In genomic region chr3:128607710-128608048, GRCh38 we compare ENCODE assay signal across 1 cellular context.
TF ChIP-seq lines count a peak whose summit lies in the region.

No MANE protein-coding gene starts in this region.

TF ChIP-seq in GM12878, 131 proteins besides CTCF, POLR2A, EP300 and RAD21:
- TF ChIP-seq CHD4 (IDR thresholded peaks at IDR 0.05): no peak
- no peak for TF ChIP-seq PAX5 (IDR thresholded peaks at IDR 0.05; ENCODE audit: borderline replicate concordance, low read depth, low read length)
- no peak for TF ChIP-seq KLF5 (IDR thresholded peaks at IDR 0.05; ENCODE audit: partially characterized antibody)
- no peak for TF ChIP-seq ZNF217 (IDR thresholded peaks at IDR 0.05)
- no peak for TF ChIP-seq JUNB (IDR thresholded peaks at IDR 0.05)
- TF ChIP-seq PML (IDR thresholded peaks at IDR 0.05; ENCODE audit: low read length): no peak
TF ChIP-seq in GM12878: peak in this region for 0.
